21 cellular contexts compared by ENCODE assay signal in genomic region chr16:87366930-87367329, GRCh38.
"Had no signal": no experiment of that assay in that cellular context is flagged by ENCODE, and none has a peak within 500 bp of the region (broad histone marks: within the 10 kb centered on the region; RNA-seq: fewer than 3 reads in every experiment).

No MANE protein-coding gene starts in this region.

- H3K9me3 ChIP-seq: left lung, lower lobe of right lung, sigmoid colon, thoracic aorta had no signal

- H3K27me3 Mint-ChIP-seq: memory B cell; stimulated activated naive B cell treated with anti-CD40 and anti-IgM and Interleukin-4, amounts not matched to agents 10 μg/mL and 1 μg/mL and 100 μg/mL, for 72 hours; stimulated activated naive CD8-positive, alpha-beta T cell treated with anti-CD3 and anti-CD28 coated beads, Interleukin-15, amount 100 ng/mL, for 72 hours; type B pancreatic cell had no signal

- H3K4me3 Mint-ChIP-seq: immature natural killer cell; memory B cell; mesothelial cell of epicardium; natural killer cell; neural crest cell; stimulated activated naive B cell treated with anti-CD40 and anti-IgM and Interleukin-4, amounts not matched to agents 10 μg/mL and 1 μg/mL and 100 μg/mL, for 72 hours; stimulated activated naive CD8-positive, alpha-beta T cell treated with anti-CD3 and anti-CD28 coated beads, Interleukin-15, amount 100 ng/mL, for 72 hours; type B pancreatic cell had no signal

- H3K27ac Mint-ChIP-seq: mesothelial cell of epicardium; natural killer cell; stimulated activated naive B cell treated with anti-CD40 and anti-IgM and Interleukin-4, amounts not matched to agents 10 μg/mL and 1 μg/mL and 100 μg/mL, for 72 hours; type B pancreatic cell had no signal

- H3K27me3 ChIP-seq: left lung, sigmoid colon had no signal

- DNase-seq: effector memory CD4-positive, alpha-beta T cell; immature natural killer cell; natural killer cell; sigmoid colon; stimulated activated CD4-positive, alpha-beta T cell treated with anti-CD3 and anti-CD28 coated beads, Interleukin-2, amount 100 ng/mL, for 24 hours; stimulated activated CD4-positive, alpha-beta T cell treated with anti-CD3 and anti-CD28 coated beads, Interleukin-4, amount 100 ng/mL, for 4 hours; stimulated activated naive B cell treated with anti-CD40 and anti-IgM and Interleukin-4, amounts not matched to agents 10 μg/mL and 1 μg/mL and 100 μg/mL, for 72 hours; stimulated activated naive CD8-positive, alpha-beta T cell treated with anti-CD3 and anti-CD28 coated beads, Interleukin-15, amount 100 ng/mL, for 72 hours; substantia nigra had no signal

- ATAC-seq: left lung; lower lobe of right lung; natural killer cell; stimulated activated naive B cell treated with anti-CD40 and anti-IgM and Interleukin-4, amounts not matched to agents 10 μg/mL and 1 μg/mL and 100 μg/mL, for 72 hours; stimulated activated naive CD8-positive, alpha-beta T cell treated with anti-CD3 and anti-CD28 coated beads, Interleukin-15, amount 100 ng/mL, for 72 hours had no signal

- H3K27ac ChIP-seq: left lung, lower lobe of right lung, skin epidermis, thoracic aorta had no signal

- H3K4me3 ChIP-seq: left lung, lower lobe of right lung, sigmoid colon, skin epidermis, thoracic aorta had no signal

- H3K36me3 Mint-ChIP-seq: natural killer cell had no signal

- FAIRE-seq: endometrium, frontal cortex, keratinocyte, urothelium cell line had no signal

- H3K9me3 Mint-ChIP-seq: immature natural killer cell; memory B cell; mesothelial cell of epicardium; natural killer cell; neural crest cell; stimulated activated naive B cell treated with anti-CD40 and anti-IgM and Interleukin-4, amounts not matched to agents 10 μg/mL and 1 μg/mL and 100 μg/mL, for 72 hours; stimulated activated naive CD8-positive, alpha-beta T cell treated with anti-CD3 and anti-CD28 coated beads, Interleukin-15, amount 100 ng/mL, for 72 hours; type B pancreatic cell had no signal
